ENCODE assay signal across 14 cellular contexts in the genomic region with DNA sequence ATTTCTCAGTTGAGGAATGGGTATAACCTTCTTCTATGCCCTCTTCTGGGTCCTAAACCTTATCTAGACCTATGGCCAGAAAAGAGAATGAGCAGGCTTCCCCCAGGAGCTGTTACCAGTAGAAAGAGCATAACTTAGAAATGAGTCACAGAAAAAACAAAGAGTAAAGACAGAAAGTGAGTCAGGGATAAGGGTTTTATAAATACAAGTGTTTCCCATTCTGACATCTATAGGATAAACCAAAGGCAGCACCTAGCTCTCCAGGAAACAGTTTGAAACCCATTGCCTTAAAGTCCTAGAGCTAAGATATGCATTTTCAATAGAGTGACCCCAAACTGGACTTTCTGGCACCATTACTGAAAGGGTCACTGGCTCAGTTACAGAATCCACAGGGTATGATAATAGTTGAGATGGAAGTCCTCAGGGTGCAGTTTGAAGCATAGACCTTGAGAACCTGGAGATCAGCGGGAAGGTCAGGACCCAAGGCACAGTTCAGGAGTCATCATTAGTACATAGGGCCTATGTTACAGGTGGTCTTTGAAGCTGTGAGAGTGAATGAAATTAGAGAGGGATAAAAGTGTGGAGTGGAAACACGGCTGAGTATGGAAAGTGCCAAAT. TPM values are rescaled to one million over a fixed set of nuclear protein-coding genes. Genes with fewer than 3 reads are reported as not detected.
DNase-seq lines count a peak whose midpoint lies in the region; ATAC-seq and TF ChIP-seq lines count a peak whose summit lies in the region.
"Had no signal": no experiment of that assay in that cellular context is flagged by ENCODE, and none has a peak within 500 bp of the region (broad histone marks: within the 10 kb centered on the region; RNA-seq: fewer than 3 reads in every experiment).

No MANE protein-coding gene starts in this region.

- H3K4me3 ChIP-seq in PC-3 (ENCODE audit: low read length) (no peak overlapping the region), trophoblast cell (ENCODE audit: low read depth, low read length) (no peak overlapping the region)
- H3K4me3 ChIP-seq: Peyer's patch, skin epidermis had no signal

- peaks cover 63% of the 10 kb centered on the region for H3K4me1 ChIP-seq in PC-3 (ENCODE audit: insufficient read depth, low read length)
- H3K4me1 ChIP-seq in trophoblast cell (ENCODE audit: control insufficient read depth in 1 of 2, insufficient read depth in 2 of 2, low read length in 2 of 2), result peaks cover 29 to 33% of the 10 kb centered on the region in 2 experiments
- H3K4me1 ChIP-seq: Peyer's patch had no signal

- H3K9ac ChIP-seq in PC-3 (ENCODE audit: low read length) (no peak overlapping the region), trophoblast cell (ENCODE audit: low read length) (no peak overlapping the region)

- H2AFZ ChIP-seq in PC-3 (ENCODE audit: low read length) (no peak overlapping the region), trophoblast cell (ENCODE audit: insufficient read depth, low read length, poor library complexity) (no peak overlapping the region)

- no peaks in the 10 kb centered on the region for H3K79me2 ChIP-seq in PC-3 (ENCODE audit: low read length)
- peaks cover 4% of the 10 kb centered on the region for H3K79me2 ChIP-seq in trophoblast cell (ENCODE audit: control insufficient read depth, insufficient read depth, low read length, poor library complexity)

- no peaks in the 10 kb centered on the region for H3K27me3 ChIP-seq in PC-3 (ENCODE audit: low read length)
- no peaks in the 10 kb centered on the region for H3K27me3 ChIP-seq in trophoblast cell (ENCODE audit: insufficient read depth, low read length)
- H3K27me3 ChIP-seq: Peyer's patch had no signal

- in situ Hi-C loops in KBM-7 (cut with MboI; ENCODE audit: low pct_unique_long_range_greater_than_20kb, low sequenced_read_pairs), result no loop called here

- H3K4me2 ChIP-seq in PC-3 (ENCODE audit: low read length) (peak overlapping the region; percentile 37), trophoblast cell (ENCODE audit: low read length) (no peak overlapping the region)

- intact Hi-C loops in PC-3 (cut with micrococcal nuclease), result loop anchor here (1.0 to 5.0 kb wide), 3 partner anchors 48 to 208 kb away; no protein-coding TSS in a partner anchor

- CTCF ChIA-PET in PC-3 (lab: Charles Lee), result interaction anchor here (1.1 kb wide), 2 partner anchors 61 to 157 kb away, joined by 3 to 4 read pairs; no protein-coding TSS in a partner anchor

- no peaks in the 10 kb centered on the region for H3K9me3 ChIP-seq in PC-3 (ENCODE audit: low read length)
- no peaks in the 10 kb centered on the region for H3K9me3 ChIP-seq in trophoblast cell (ENCODE audit: insufficient read depth, low read depth, low read length)
- H3K9me3 ChIP-seq: Peyer's patch had no signal

- ATAC-seq in PC-3 (peak; percentile 89), GM21723 (IDR thresholded peaks at IDR 0.05; ENCODE audit: unreplicated experiment) (no peak)
- ATAC-seq: left ventricle myocardium superior had no signal

- H3K36me3 ChIP-seq in PC-3 (ENCODE audit: low read depth, low read length) (no peaks in the 10 kb centered on the region), trophoblast cell (ENCODE audit: control insufficient read depth in 1 of 2, insufficient read depth in 2 of 2, low read length in 2 of 2) (no peaks in the 10 kb centered on the region)
- H3K36me3 ChIP-seq: Peyer's patch had no signal

- H2BK120ac ChIP-seq in trophoblast cell (ENCODE audit: insufficient read depth, low read length, poor library complexity), result peak overlapping the region; percentile 94

- peak; percentile 84 for DNase-seq in EH (ENCODE audit: low read depth)
- peak; percentile 92 for DNase-seq in PC-3
- peak; percentile 48 for DNase-seq in epithelial cell of prostate (ENCODE audit: low read depth, low spot score)
- peak; percentile 44 to 89 for DNase-seq in trophoblast cell
- DNase-seq in NCI-H1105 treated with DMSO at 0.1 percent for 48 hours (lab: John Stamatoyannopoulos, UW), result no peak
- DNase-seq in KBM-7, result no peak
- no peak for DNase-seq in middle frontal gyrus (ENCODE audit: extremely low spot score, low spot score)
- DNase-seq: activated CD4-positive, CD25-positive, alpha-beta regulatory T cell treated with anti-CD3 and anti-CD28 coated beads, Interleukin-2, amount 50 U/mL, for 72 hours; activated naive CD4-positive, alpha-beta T cell treated with anti-CD3 and anti-CD28 coated beads, Interleukin-2, amount 10 ng/mL, durations not matched to agents 7 days and 5 days; left ventricle myocardium superior; Peyer's patch; stimulated activated CD8-positive, alpha-beta memory T cell treated with anti-CD3 and anti-CD28 coated beads, Interleukin-4, amount 100 ng/mL, for 48 hours had no signal

- H3K14ac ChIP-seq in trophoblast cell (ENCODE audit: low read length), result peak overlapping the region; percentile 80

- peak overlapping the region; percentile 96 for H4K91ac ChIP-seq in trophoblast cell (ENCODE audit: low read depth, low read length)

- H4K12ac ChIP-seq in trophoblast cell (ENCODE audit: low read depth, low read length), result no peak overlapping the region

- H3K9me2 ChIP-seq in PC-3 (replicated peaks; ENCODE audit: low read length), result no peaks in the 10 kb centered on the region

- H3K27ac ChIP-seq in PC-3 (ENCODE audit: low read length) (peak overlapping the region; percentile 34), epithelial cell of prostate (no peak overlapping the region), trophoblast cell (ENCODE audit: low read depth, low read length) (peak overlapping the region; percentile 92)
- H3K27ac ChIP-seq: Peyer's patch, skin epidermis had no signal

- WGBS in trophoblast cell (ENCODE audit: extremely low coverage, insufficient coverage, insufficient read length), result no CpG with 5 or more reads among the region's 2 CpGs

- H2BK5ac ChIP-seq in trophoblast cell (ENCODE audit: low read depth, low read length, poor library complexity), result peak overlapping the region; percentile 95

- peaks cover 4% of the 10 kb centered on the region for H3F3A ChIP-seq in PC-3 (ENCODE audit: low read length, unreplicated experiment)

- peak overlapping the region; percentile 83 for H2BK12ac ChIP-seq in trophoblast cell (ENCODE audit: low read length)

- POLR2A ChIA-PET in PC-3 (lab: Charles Lee; ENCODE audit: unreplicated experiment), result interaction anchor here (1.0 kb wide), 1 partner anchor 52 kb away, joined by 3 read pairs; no protein-coding TSS in a partner anchor

- no peak overlapping the region for H3K4ac ChIP-seq in trophoblast cell (ENCODE audit: low read depth, low read length)

- H4K20me1 ChIP-seq in PC-3 (ENCODE audit: low read length), result no peaks in the 10 kb centered on the region

- no peak for TF ChIP-seq CTCF in PC-3 (conservative IDR thresholded peaks at IDR 0.05; ENCODE audit: low read depth, low read length)

- peak overlapping the region; percentile 81 for H3K18ac ChIP-seq in trophoblast cell (ENCODE audit: low read length)

- H2AK5ac ChIP-seq in trophoblast cell (ENCODE audit: low read length), result peak overlapping the region; percentile 73

- BruUV-seq in PC-3 (replicated peaks; lab: Mats Ljungman, UMichigan), result no TSS peak

- H3K79me1 ChIP-seq in trophoblast cell (ENCODE audit: low read length), result peaks cover 22% of the 10 kb centered on the region

- H3K23ac ChIP-seq in trophoblast cell (ENCODE audit: low read length), result no peak overlapping the region

- H4K8ac ChIP-seq in trophoblast cell (ENCODE audit: low read depth, low read length), result peak overlapping the region; percentile 64

RNA-seq across cellular contexts. Expression of a gene that starts 42.7 kb away (rescaled TPM):
- 10.4 and 15.7 TPM in 2 replicates for total RNA-seq in PC-3 (2014; rRNA removed)
- 16.6 and 16.7 TPM in 2 replicates for polyA plus RNA-seq in trophoblast cell (2013)

Comparison
In these comparisons a context has a peak if more than half of its experiments do, and no peak if none do; other contexts are left out.
1. DNase-seq: peak in EH (single experiment), PC-3 (single experiment), epithelial cell of prostate (single experiment) and trophoblast cell (2 of 2); none in NCI-H1105 treated with DMSO at 0.1 percent for 48 hours (single experiment), KBM-7 (single experiment) and middle frontal gyrus (single experiment).